8 cellular contexts compared by ENCODE assay signal in the genomic region with DNA sequence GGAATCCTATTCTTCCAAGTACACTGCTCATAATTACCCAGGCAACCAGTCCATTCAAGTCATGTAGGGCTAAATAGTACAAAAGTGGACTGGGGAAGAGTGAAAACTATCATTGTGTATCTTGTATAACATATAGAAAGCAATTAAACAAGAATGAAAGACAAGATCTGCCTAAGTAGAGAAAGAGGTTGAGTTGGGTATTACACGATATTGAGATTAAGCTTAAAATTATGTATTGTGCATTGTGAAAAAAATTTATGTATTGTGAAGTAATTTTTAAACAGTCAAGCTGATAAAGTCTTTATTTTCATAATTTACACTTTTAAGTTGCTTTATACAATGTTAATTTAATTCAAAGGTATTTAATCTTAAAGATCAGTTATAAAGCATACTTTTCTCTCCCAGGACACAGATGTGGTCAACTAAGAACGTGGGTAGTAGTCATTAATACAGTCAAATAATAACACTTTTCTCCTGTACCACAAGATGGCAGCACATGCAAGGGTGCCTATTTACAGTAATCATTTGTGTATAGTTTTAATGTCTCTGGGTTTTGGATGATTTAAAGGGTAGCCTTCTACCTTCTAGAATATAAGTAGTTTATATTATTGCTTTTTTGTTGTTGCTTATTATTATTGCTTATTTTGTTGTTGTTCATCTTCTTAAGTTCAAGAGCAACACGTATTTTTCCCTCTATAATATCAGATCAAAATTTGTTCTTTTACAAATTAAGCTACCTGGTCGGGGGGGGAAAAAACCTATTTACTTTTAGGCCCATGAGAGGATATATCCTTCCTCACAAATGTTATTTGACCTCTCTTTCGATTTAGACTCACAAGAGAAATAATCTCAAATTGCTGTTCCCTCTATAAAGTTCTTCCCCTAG. TPM values are rescaled to one million over a fixed set of nuclear protein-coding genes. Genes with fewer than 3 reads are reported as not detected.
DNase-seq lines count a peak whose midpoint lies in the region; ATAC-seq and TF ChIP-seq lines count a peak whose summit lies in the region.

No MANE protein-coding gene starts in this region.

- ATAC-seq in GM19043 (IDR thresholded peaks at IDR 0.05; ENCODE audit: low read depth, unreplicated experiment): peak; percentile 82
- peak; percentile 81 for ATAC-seq in HG03097 (IDR thresholded peaks at IDR 0.05; ENCODE audit: low FRiP score, unreplicated experiment)

- TF ChIP-seq CTCF in prostate gland (IDR thresholded peaks at IDR 0.05): peak; percentile 50 to 84 (median 75)

- intact Hi-C loops in prostate gland (cut with DNase I): loop anchor here (5.0 kb wide), 1 partner anchor 152 kb away; no protein-coding TSS in a partner anchor

- no peak for TF ChIP-seq POLR2A in prostate gland (IDR thresholded peaks at IDR 0.05)

- H3K27me3 ChIP-seq in prostate gland (replicated peaks; ENCODE audit: insufficient read depth): peaks cover 3% of the 10 kb centered on the region

- 42% methylated on average over 5 of the region's 5 CpGs for WGBS in prostate gland

- no peaks in the 10 kb centered on the region for H3K4me1 ChIP-seq in prostate gland (replicated peaks)

- DNase-seq in DMS114 treated with DMSO at 0.1 percent for 48 hours (lab: John Stamatoyannopoulos, UW; ENCODE audit: unreplicated experiment): peak; percentile 51
- DNase-seq in NCI-H460 (ENCODE audit: extremely low read depth, low read depth): peak; percentile 64
- DNase-seq in activated T-cell treated with anti-CD3 and anti-CD28 coated beads for 4 hours: peak; percentile 15
- peak; percentile 54 for DNase-seq in globus pallidus (ENCODE audit: low spot score)
- peak; percentile 39 for DNase-seq in prostate gland (ENCODE audit: low spot score)
- no peak for DNase-seq in OCI-M2 (lab: John Stamatoyannopoulos, UW; ENCODE audit: unreplicated experiment)

- H3K27ac ChIP-seq in prostate gland: no peak overlapping the region

- no peaks in the 10 kb centered on the region for H3K9me3 ChIP-seq in prostate gland

- H3K36me3 ChIP-seq in prostate gland: no peaks in the 10 kb centered on the region

- H3K4me3 ChIP-seq in prostate gland: no peak overlapping the region

RNA-seq across cellular contexts. Expression of gene SLC27A6, which starts 59.8 kb away (rescaled TPM):
- total RNA-seq in NCI-H460 (2014; rRNA removed; shearing (Covaris generic)): not detected in 2 replicates
- not detected in 2 replicates for polyA plus RNA-seq in NCI-H460 (2014; cell fraction: nucleus; rRNA removed)
- 10 to 100 TPM in 1 of 2 donors, 1 to 10 TPM in 1; 1.1 to 25.3 TPM for total RNA-seq in prostate gland
